2 cellular contexts compared by ENCODE assay signal in genomic region chr3:17707813-17708543, GRCh38.
TF ChIP-seq lines count a peak whose summit lies in the region.

No MANE protein-coding gene starts in this region.

TF ChIP-seq in IMR-90, 13 proteins besides CTCF, POLR2A, EP300 and RAD21:
- TF ChIP-seq RFX5 (IDR thresholded peaks at IDR 0.05; ENCODE audit: low read depth, low read length), result no peak
- 0 out of 2 replicates have a peak, but pooled peaks have one; percentile 33 for TF ChIP-seq CEBPB (IDR thresholded peaks at IDR 0.05; ENCODE audit: low read depth, low read length)
TF ChIP-seq in IMR-90: peak in this region for 1.

TF ChIP-seq in K562, 482 proteins besides CTCF, POLR2A, EP300 and RAD21:
- TF ChIP-seq SFPQ (IDR thresholded peaks at IDR 0.05; ENCODE audit: low read depth, low read length) (no peak), ZBTB2 (IDR thresholded peaks at IDR 0.05) (no peak), FOXK2 (conservative IDR thresholded peaks at IDR 0.05 in 1 of 2, IDR thresholded peaks at IDR 0.05 in 1 of 2; ENCODE audit: low read depth in 2 of 2) (no peak), ZFP30 (CRISPR knock-in tag; IDR thresholded peaks at IDR 0.05; ENCODE audit: borderline replicate concordance) (no peak), TFAM (CRISPR knock-in tag; conservative IDR thresholded peaks at IDR 0.05) (no peak), CGGBP1 (CRISPR knock-in tag; IDR thresholded peaks at IDR 0.05) (no peak), SP1 (CRISPR knock-in tag; IDR thresholded peaks at IDR 0.05) (no peak), BACH1 (tag; IDR thresholded peaks at IDR 0.05) (no peak), ZC3H4 (CRISPR knock-in tag; IDR thresholded peaks at IDR 0.05; ENCODE audit: borderline replicate concordance) (no peak), ZBED1 (IDR thresholded peaks at IDR 0.05) (no peak), ZNF41 (CRISPR knock-in tag; conservative IDR thresholded peaks at IDR 0.05) (no peak), FOXJ3 (CRISPR knock-in tag; IDR thresholded peaks at IDR 0.05) (no peak)
